In the genomic region with DNA sequence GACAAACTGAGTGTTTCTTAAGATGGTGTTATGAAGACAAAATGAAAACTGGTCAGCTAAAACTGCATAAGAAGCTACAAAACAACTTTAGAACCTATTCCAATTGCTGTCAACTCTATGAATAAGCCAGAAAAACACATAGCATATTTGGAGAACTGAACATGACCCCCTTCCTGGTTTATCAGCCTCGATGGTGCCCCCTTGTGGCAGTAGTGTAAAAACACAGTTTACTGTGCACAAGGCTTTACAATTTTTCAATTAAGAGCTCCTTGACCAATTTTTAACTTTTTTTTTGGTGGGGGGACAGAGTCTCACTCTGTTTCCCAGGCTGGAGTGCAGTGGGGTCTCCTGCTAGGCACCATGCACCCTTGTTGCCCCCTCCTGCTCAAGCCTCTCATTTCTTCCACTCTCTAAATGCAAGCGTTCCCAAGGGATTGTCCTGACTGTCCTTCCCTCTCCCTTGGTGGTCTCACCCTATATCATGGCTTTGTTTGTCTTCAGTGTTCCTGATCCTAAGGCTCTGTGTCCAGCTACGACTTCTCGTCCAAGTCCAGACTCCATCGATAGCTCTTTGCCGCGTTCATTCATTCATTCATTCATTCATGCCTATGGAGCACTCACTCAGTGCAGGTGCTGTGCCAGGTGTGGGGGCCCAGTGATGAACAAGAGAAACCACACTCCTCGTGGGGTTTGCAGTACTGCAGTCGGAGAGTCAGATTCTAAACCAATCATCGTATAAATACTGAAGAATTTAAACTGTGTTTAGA, we compare ENCODE assay signal across 8 cellular contexts. TPM values are rescaled to one million over a fixed set of nuclear protein-coding genes. Genes with fewer than 3 reads are reported as not detected.
A peak's percentile ranks its signal among the peaks of the same experiment; 100 is the strongest.
DNase-seq lines count a peak whose midpoint lies in the region; ATAC-seq, FAIRE-seq and TF ChIP-seq lines count a peak whose summit lies in the region.

No MANE protein-coding gene starts in this region.

- H3K27ac Mint-ChIP-seq in activated T-cell treated with anti-CD3 and anti-CD28 coated beads, Interleukin-2, amount 50 U/mL, for 72 hours = peak overlapping the region; percentile 84

- no peak overlapping the region for H3K18ac ChIP-seq in trophoblast cell (ENCODE audit: low read length)

- no peak overlapping the region for H2AFZ ChIP-seq in trophoblast cell (ENCODE audit: insufficient read depth, low read length, poor library complexity)

- H3K4me3 ChIP-seq in fibroblast of pulmonary artery (replicated peaks; ENCODE audit: low read depth, low read length) = no peak overlapping the region
- no peak overlapping the region for H3K4me3 ChIP-seq in trophoblast cell (ENCODE audit: low read depth, low read length)

- POLR2A ChIA-PET in RWPE1 (lab: Yijun Ruan, JAX; ENCODE audit: low non-redundant PET) = interaction anchor here (0.7 to 1.1 kb wide), 2 partner anchors 14 to 17 kb away, joined by 4 to 5 read pairs; no protein-coding TSS in a partner anchor

- H3K27ac ChIP-seq in RWPE1 (peak overlapping the region; percentile 64; the same call in 1 of the 2 replicates), trophoblast cell (ENCODE audit: low read depth, low read length) (no peak overlapping the region)

- peaks cover 19 to 41% of the 10 kb centered on the region in 2 experiments for H3K36me3 ChIP-seq in trophoblast cell (ENCODE audit: control insufficient read depth in 1 of 2, insufficient read depth in 2 of 2, low read length in 2 of 2)

- FAIRE-seq in D721Med (lab: Jason Lieb, UNC) = no peak
- FAIRE-seq in urothelium cell line (lab: Jason Lieb, UNC) = no peak

- no peak overlapping the region for H2BK120ac ChIP-seq in trophoblast cell (ENCODE audit: insufficient read depth, low read length, poor library complexity)

- H3K14ac ChIP-seq in trophoblast cell (ENCODE audit: low read length) = no peak overlapping the region

- DNase-seq in D721Med (ENCODE audit: insufficient read length, low spot score) (peak; percentile 53), LHCN-M2 (ENCODE audit: low read depth) (peak; percentile 85), RWPE1 (ENCODE audit: low spot score) (peak; percentile 77), fibroblast of pulmonary artery (ENCODE audit: low read depth) (peak; percentile 86), trophoblast cell (peak; percentile 59 to 95), urothelium cell line (ENCODE audit: low spot score) (peak; percentile 74)
- DNase-seq in activated T-cell treated with anti-CD3 and anti-CD28 coated beads, Interleukin-2, amount 50 U/mL, for 72 hours = peak; percentile 80

- H4K91ac ChIP-seq in trophoblast cell (ENCODE audit: low read depth, low read length) = no peak overlapping the region

- no peak overlapping the region for H4K8ac ChIP-seq in trophoblast cell (ENCODE audit: low read depth, low read length)

- no peak overlapping the region for H3K23ac ChIP-seq in trophoblast cell (ENCODE audit: low read length)

- H3K4me3 Mint-ChIP-seq in activated T-cell treated with anti-CD3 and anti-CD28 coated beads, Interleukin-2, amount 50 U/mL, for 72 hours = no peak overlapping the region

- H3K9me3 ChIP-seq in trophoblast cell (ENCODE audit: insufficient read depth, low read depth, low read length) = no peaks in the 10 kb centered on the region

- CTCF ChIA-PET in RWPE1 (lab: Yijun Ruan, JAX) = interaction anchor here (0.5 to 1.5 kb wide), 21 partner anchors 9 to 1034 kb away, joined by 3 to 14 read pairs (median 4); a partner anchor contains a TSS

- H2BK12ac ChIP-seq in trophoblast cell (ENCODE audit: low read length) = no peak overlapping the region

- peak; percentile 88 for TF ChIP-seq CTCF in D721Med (IDR thresholded peaks at IDR 0.05; ENCODE audit: insufficient read depth, missing control alignments)
- TF ChIP-seq CTCF in RWPE1 (conservative IDR thresholded peaks at IDR 0.05; ENCODE audit: low read depth) = peak; percentile 85
- TF ChIP-seq CTCF in fibroblast of pulmonary artery (IDR thresholded peaks at IDR 0.05; ENCODE audit: low read length, missing control alignments) = peak; percentile 84

- H3K4me1 Mint-ChIP-seq in activated T-cell treated with anti-CD3 and anti-CD28 coated beads, Interleukin-2, amount 50 U/mL, for 72 hours (ENCODE audit: low read depth) = peaks cover 35% of the 10 kb centered on the region

- no peak overlapping the region for H3K9ac ChIP-seq in trophoblast cell (ENCODE audit: low read length)

- no peak overlapping the region for H2BK5ac ChIP-seq in trophoblast cell (ENCODE audit: low read depth, low read length, poor library complexity)

- peaks cover 3% of the 10 kb centered on the region for H3K79me1 ChIP-seq in trophoblast cell (ENCODE audit: low read length)

- H3K4ac ChIP-seq in trophoblast cell (ENCODE audit: low read depth, low read length) = no peak overlapping the region

- no peaks in the 10 kb centered on the region for H3K27me3 Mint-ChIP-seq in activated T-cell treated with anti-CD3 and anti-CD28 coated beads, Interleukin-2, amount 50 U/mL, for 72 hours (ENCODE audit: low read depth)

- peak; percentile 6 to 15 for ATAC-seq in activated T-cell treated with anti-CD3 and anti-CD28 coated beads, Interleukin-2, amount 50 U/mL, for 72 hours (replicated peaks in 1 of 2)
- ATAC-seq in GM18868 (IDR thresholded peaks at IDR 0.05; ENCODE audit: unreplicated experiment) = no peak

- no peak overlapping the region for H4K12ac ChIP-seq in trophoblast cell (ENCODE audit: low read depth, low read length)

- no peaks in the 10 kb centered on the region for H3K27me3 ChIP-seq in trophoblast cell (ENCODE audit: insufficient read depth, low read length)

- no peaks in the 10 kb centered on the region for H3K79me2 ChIP-seq in trophoblast cell (ENCODE audit: control insufficient read depth, insufficient read depth, low read length, poor library complexity)

- H3K4me2 ChIP-seq in trophoblast cell (ENCODE audit: low read length) = no peak overlapping the region

- no peaks in the 10 kb centered on the region for H3K9me3 Mint-ChIP-seq in activated T-cell treated with anti-CD3 and anti-CD28 coated beads, Interleukin-2, amount 50 U/mL, for 72 hours

- peaks cover 9 to 24% of the 10 kb centered on the region in 2 donors for H3K36me3 Mint-ChIP-seq in activated T-cell treated with anti-CD3 and anti-CD28 coated beads, Interleukin-2, amount 50 U/mL, for 72 hours (ENCODE audit: insufficient read depth in 2 of 2)

- whole genome bisulfite sequencing in trophoblast cell (ENCODE audit: extremely low coverage, insufficient coverage, insufficient read length) = no CpG with 5 or more reads among the region's 10 CpGs

- H2AK5ac ChIP-seq in trophoblast cell (ENCODE audit: low read length) = no peak overlapping the region

- H3K4me1 ChIP-seq in trophoblast cell (ENCODE audit: control insufficient read depth in 1 of 2, insufficient read depth in 2 of 2, low read length in 2 of 2) = no peaks in the 10 kb centered on the region

RNA-seq across cellular contexts. Expression of a gene that starts 7.5 kb away (rescaled TPM):
- 56.9 and 63.7 TPM in 2 replicates for total RNA-seq in LHCN-M2 (2014; rRNA removed)
- 768 TPM for polyA plus RNA-seq in LHCN-M2 (2012)
- total RNA-seq in activated T-cell treated with anti-CD3 and anti-CD28 coated beads, Interleukin-2, amount 50 U/mL, for 72 hours = 1,000 to 10,000 TPM; 2,404 to 2,458 TPM
- polyA plus RNA-seq in trophoblast cell (2013) = 905 and 911 TPM in 2 replicates

RNA-seq across cellular contexts. Expression of a gene that starts 16.0 kb away (rescaled TPM):
- total RNA-seq in LHCN-M2 (2014; rRNA removed) = not detected in 2 replicates
- polyA plus RNA-seq in LHCN-M2 (2012) = not detected
- total RNA-seq in activated T-cell treated with anti-CD3 and anti-CD28 coated beads, Interleukin-2, amount 50 U/mL, for 72 hours = not detected
- polyA plus RNA-seq in trophoblast cell (2013) = 25.4 and 27.3 TPM in 2 replicates

RNA-seq across cellular contexts. Expression of a gene that starts 38.3 kb away (rescaled TPM):
- total RNA-seq in LHCN-M2 (2014; rRNA removed) = under 0.01 TPM in 1 of 2 replicates, not detected in the other
- polyA plus RNA-seq in LHCN-M2 (2012) = 0.01 TPM
- under 1 TPM; 0.17 to 0.21 TPM for total RNA-seq in activated T-cell treated with anti-CD3 and anti-CD28 coated beads, Interleukin-2, amount 50 U/mL, for 72 hours
- polyA plus RNA-seq in trophoblast cell (2013) = 14.5 and 20.7 TPM in 2 replicates

Comparison
In these comparisons a context has a peak if more than half of its experiments do, and no peak if none do; other contexts are left out.
1. RNA of a gene that starts 7.5 kb away (total RNA-seq): 2,404 to 2,458 TPM in activated T-cell treated with anti-CD3 and anti-CD28 coated beads, Interleukin-2, amount 50 U/mL, for 72 hours; 56.9 to 63.7 TPM in LHCN-M2; every median in the first group is over 10 times any median in the second.
2. Peak in every context shown above with its lines, with median percentiles within 50 percentile points of each other: DNase-seq and CTCF ChIP-seq.